ENCODE assay signal across 25 cellular contexts in genomic region chr10:22473459-22473858, GRCh38.
"Had no signal": no experiment of that assay in that cellular context is flagged by ENCODE, and none has a peak within 500 bp of the region (broad histone marks: within the 10 kb centered on the region; RNA-seq: fewer than 3 reads in every experiment).

No MANE protein-coding gene starts in this region.

- H3K4me3 Mint-ChIP-seq: activated B cell treated with CpG ODN at 0.5 μM for 24 hours; activated CD8-positive, alpha-beta T cell treated with anti-CD3 and anti-CD28 coated beads for 36 hours; activated T-cell treated with anti-CD3 and anti-CD28 coated beads, Interleukin-2, amount 50 U/mL, for 72 hours; natural killer cell treated with Interleukin-12 subunit alpha and Interleukin-12 subunit beta and Interleukin-15 and Interleukin-18, amount 100 ng/mL, for 72 hours; T-helper 17 cell had no signal

- H3K4me3 ChIP-seq: body of pancreas, esophagus squamous epithelium, ovary, sigmoid colon, SK-N-MC, tibial nerve had no signal

- H3K9me3 Mint-ChIP-seq: activated B cell treated with CpG ODN at 0.5 μM for 24 hours; activated CD8-positive, alpha-beta T cell treated with anti-CD3 and anti-CD28 coated beads for 36 hours; activated naive CD4-positive, alpha-beta T cell treated with anti-CD3 and anti-CD28 coated beads, Interleukin-2, amount 50 U/mL, for 72 hours; activated T-cell treated with anti-CD3 and anti-CD28 coated beads, Interleukin-2, amount 50 U/mL, for 72 hours; natural killer cell treated with Interleukin-12 subunit alpha and Interleukin-12 subunit beta and Interleukin-15 and Interleukin-18, amount 100 ng/mL, for 72 hours had no signal

- H3K27ac Mint-ChIP-seq: activated B cell treated with CpG ODN at 0.5 μM for 24 hours; activated CD8-positive, alpha-beta T cell treated with anti-CD3 and anti-CD28 coated beads for 36 hours; activated naive CD4-positive, alpha-beta T cell treated with anti-CD3 and anti-CD28 coated beads, Interleukin-2, amount 50 U/mL, for 72 hours; activated T-cell treated with anti-CD3 and anti-CD28 coated beads, Interleukin-2, amount 50 U/mL, for 72 hours; natural killer cell treated with Interleukin-12 subunit alpha and Interleukin-12 subunit beta and Interleukin-15 and Interleukin-18, amount 100 ng/mL, for 72 hours; progenitor cell of endocrine pancreas; T-helper 17 cell had no signal

- H3K27ac ChIP-seq: body of pancreas, epithelial cell of prostate, esophagus squamous epithelium, ovary, sigmoid colon, SK-N-MC, tibial nerve had no signal

- DNase-seq: activated B cell treated with CpG ODN at 0.5 μM for 24 hours; activated CD4-positive, alpha-beta T cell treated with anti-CD3 and anti-CD28 coated beads, Interleukin-2, amount 50 U/mL, for 1 hour; activated CD8-positive, alpha-beta T cell treated with anti-CD3 and anti-CD28 coated beads for 36 hours; activated naive CD4-positive, alpha-beta T cell; activated T-cell treated with anti-CD3 and anti-CD28 coated beads, Interleukin-2, amount 50 U/mL, for 72 hours; anterior cingulate cortex; body of pancreas; effector CD8-positive, alpha-beta T cell; esophagus squamous epithelium; foreskin fibroblast; hippocampal formation; ovary; retina; sigmoid colon; stimulated activated naive CD4-positive, alpha-beta T cell; T-helper 17 cell; T1000 had no signal

- H3K36me3 ChIP-seq: esophagus squamous epithelium, ovary, sigmoid colon, tibial nerve had no signal

- H3K36me3 Mint-ChIP-seq: natural killer cell treated with Interleukin-12 subunit alpha and Interleukin-12 subunit beta and Interleukin-15 and Interleukin-18, amount 100 ng/mL, for 72 hours had no signal

- FAIRE-seq: colon, endometrium had no signal

- H3K9me3 ChIP-seq: body of pancreas, esophagus squamous epithelium, ovary, sigmoid colon, tibial nerve had no signal
